ENCODE assay signal across 15 cellular contexts in the genomic region with DNA sequence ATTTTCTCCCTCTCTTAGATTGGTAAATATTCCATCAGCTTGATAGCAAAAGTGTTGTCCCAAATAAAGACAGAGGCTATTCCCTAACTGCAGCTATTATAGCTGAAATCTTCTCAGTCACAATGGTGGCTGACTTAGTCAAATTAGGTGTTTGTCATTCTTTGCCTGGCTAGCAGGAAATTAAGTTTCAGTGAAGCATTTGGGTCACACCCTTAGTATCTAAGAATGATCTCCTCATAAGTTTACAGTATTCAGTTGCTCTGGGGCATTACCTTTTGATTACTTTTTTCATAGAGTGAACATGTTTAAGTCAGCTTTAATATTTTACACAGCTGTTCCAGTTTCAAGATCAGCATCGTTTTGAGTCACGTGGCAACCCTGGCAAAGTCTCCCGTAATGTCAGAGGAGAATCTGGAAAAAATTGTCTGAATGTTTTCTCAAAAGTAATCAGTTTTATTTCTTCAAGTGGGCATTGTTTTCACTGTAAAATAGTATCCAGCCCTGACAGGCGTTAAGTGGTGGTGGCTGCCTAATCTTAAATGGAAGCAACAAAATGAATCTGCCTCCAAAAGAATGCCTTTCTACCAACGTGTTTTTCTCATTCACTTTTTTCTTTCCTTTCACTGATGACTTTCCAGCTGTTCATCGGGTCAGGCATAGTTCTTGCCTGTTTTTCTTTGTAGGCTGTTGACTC.
DNase-seq lines count a peak whose midpoint lies in the region; ATAC-seq, FAIRE-seq and TF ChIP-seq lines count a peak whose summit lies in the region.
"Had no signal": no experiment of that assay in that cellular context is flagged by ENCODE, and none has a peak within 500 bp of the region (broad histone marks: within the 10 kb centered on the region; RNA-seq: fewer than 3 reads in every experiment).

No MANE protein-coding gene starts in this region.

- H3K4me2 ChIP-seq in astrocyte (ENCODE audit: low read length) (peak overlapping the region; percentile 29), OCI-LY7 (ENCODE audit: low read length) (no peak overlapping the region)

- intact Hi-C loops in heart right ventricle (cut with DNase I) (no loop called here), OCI-LY7 (cut with micrococcal nuclease; ENCODE audit: unreplicated experiment) (no loop called here)

- peak; percentile 60 for FAIRE-seq in astrocyte (lab: Jason Lieb, UNC)
- FAIRE-seq: HepG2 had no signal

- H4K20me1 ChIP-seq in astrocyte (ENCODE audit: insufficient read depth, low read length) (no peaks in the 10 kb centered on the region), OCI-LY7 (ENCODE audit: insufficient read depth, low read length) (no peaks in the 10 kb centered on the region)

- H3K9ac ChIP-seq in astrocyte (ENCODE audit: low read length): no peak overlapping the region

- no peaks in the 10 kb centered on the region for H3K27me3 ChIP-seq in astrocyte (ENCODE audit: insufficient read depth, low read length)
- no peaks in the 10 kb centered on the region for H3K27me3 ChIP-seq in heart right ventricle
- H3K27me3 ChIP-seq: BE2C, cardiac muscle cell, left lung, neutrophil had no signal

- H3K36me3 Mint-ChIP-seq in astrocyte (ENCODE audit: low read depth, unreplicated experiment): no peaks in the 10 kb centered on the region
- no peaks in the 10 kb centered on the region for H3K36me3 Mint-ChIP-seq in activated CD8-positive, alpha-beta T cell treated with anti-CD3 and anti-CD28 coated beads, Interleukin-2, amount 10 ng/mL, durations not matched to agents 7 days and 5 days (ENCODE audit: low read depth)

- no peak overlapping the region for H3K27ac Mint-ChIP-seq in astrocyte (ENCODE audit: unreplicated experiment)
- H3K27ac Mint-ChIP-seq in activated CD8-positive, alpha-beta T cell treated with anti-CD3 and anti-CD28 coated beads, Interleukin-2, amount 10 ng/mL, durations not matched to agents 7 days and 5 days: no peak overlapping the region

- peak in 6 of 8 donors; percentile 22 to 52 (median 36) for ATAC-seq in heart right ventricle
- ATAC-seq in activated CD8-positive, alpha-beta T cell treated with anti-CD3 and anti-CD28 coated beads, Interleukin-2, amount 10 ng/mL, durations not matched to agents 7 days and 5 days: no peak
- ATAC-seq: HepG2, left lung had no signal

- 21 to 28% methylated on average over 6 of the region's 6 CpGs for WGBS in heart right ventricle, 2 donors

- POLR2A ChIA-PET in activated CD8-positive, alpha-beta T cell treated with anti-CD3 and anti-CD28 coated beads, Interleukin-2, amount 10 ng/mL, durations not matched to agents 7 days and 5 days (lab: Charles Lee): no interaction called here
- POLR2A ChIA-PET in OCI-LY7 (lab: Charles Lee): interaction anchor here (0.7 kb wide), 1 partner anchor 25 kb away, joined by 3 read pairs; no protein-coding TSS in a partner anchor
- POLR2A ChIA-PET in RWPE1 (lab: Yijun Ruan, JAX; ENCODE audit: low non-redundant PET): no interaction called here

- peaks cover 3% of the 10 kb centered on the region for H3K9me3 Mint-ChIP-seq in astrocyte (ENCODE audit: unreplicated experiment)
- H3K9me3 Mint-ChIP-seq in activated CD8-positive, alpha-beta T cell treated with anti-CD3 and anti-CD28 coated beads, Interleukin-2, amount 10 ng/mL, durations not matched to agents 7 days and 5 days (ENCODE audit: insufficient read depth): no peaks in the 10 kb centered on the region

- H3K4me3 Mint-ChIP-seq in astrocyte (ENCODE audit: unreplicated experiment): no peak overlapping the region
- no peak overlapping the region for H3K4me3 Mint-ChIP-seq in activated CD8-positive, alpha-beta T cell treated with anti-CD3 and anti-CD28 coated beads, Interleukin-2, amount 10 ng/mL, durations not matched to agents 7 days and 5 days

- TF ChIP-seq CTCF in astrocyte (IDR thresholded peaks at IDR 0.05; ENCODE audit: insufficient read depth, low read depth, low read length): no peak
- TF ChIP-seq CTCF in heart right ventricle (IDR thresholded peaks at IDR 0.05): no peak
- no peak for TF ChIP-seq CTCF in OCI-LY7 (conservative IDR thresholded peaks at IDR 0.05; ENCODE audit: low read length)
- TF ChIP-seq CTCF in RWPE1 (conservative IDR thresholded peaks at IDR 0.05; ENCODE audit: low read depth): no peak

- H2AFZ ChIP-seq in astrocyte (ENCODE audit: low read depth, low read length): peak overlapping the region; percentile 37
- no peak overlapping the region for H2AFZ ChIP-seq in OCI-LY7 (ENCODE audit: low read length)

- no peaks in the 10 kb centered on the region for H3K9me2 ChIP-seq in OCI-LY7 (ENCODE audit: insufficient read depth, low read length)

- H3K4me1 Mint-ChIP-seq in astrocyte (ENCODE audit: low read depth, unreplicated experiment): peaks cover 31% of the 10 kb centered on the region
- H3K4me1 Mint-ChIP-seq in activated CD8-positive, alpha-beta T cell treated with anti-CD3 and anti-CD28 coated beads, Interleukin-2, amount 10 ng/mL, durations not matched to agents 7 days and 5 days (ENCODE audit: low read depth): no peaks in the 10 kb centered on the region

- H3K36me3 ChIP-seq in astrocyte (ENCODE audit: insufficient read depth, low read length): no peaks in the 10 kb centered on the region
- no peaks in the 10 kb centered on the region for H3K36me3 ChIP-seq in heart right ventricle
- no peaks in the 10 kb centered on the region for H3K36me3 ChIP-seq in OCI-LY7 (ENCODE audit: insufficient read depth, low read length)
- H3K36me3 ChIP-seq: BE2C, cardiac muscle cell, left lung, neutrophil had no signal

- H3K4me3 ChIP-seq in astrocyte (ENCODE audit: insufficient read depth, low read depth, low read length) (no peak overlapping the region), heart right ventricle (peak overlapping the region in 4 of 10 donors; percentile 4 to 15 (median 10)), OCI-LY7 (ENCODE audit: low read depth, low read length, poor library complexity, severe bottlenecking) (no peak overlapping the region)
- H3K4me3 ChIP-seq: cardiac muscle cell, left lung had no signal

- DNase-seq in GM03348 (ENCODE audit: low spot score): peak; percentile 11
- DNase-seq in astrocyte (ENCODE audit: low read depth): peak; percentile 15
- DNase-seq in heart right ventricle: peak; percentile 11 to 29
- DNase-seq in renal cortical epithelial cell (ENCODE audit: low read depth): peak; percentile 11
- no peak for DNase-seq in activated CD8-positive, alpha-beta T cell treated with anti-CD3 and anti-CD28 coated beads, Interleukin-2, amount 10 ng/mL, durations not matched to agents 7 days and 5 days
- no peak for DNase-seq in OCI-LY7 (ENCODE audit: low spot score)
- DNase-seq in kidney tubule cell (ENCODE audit: low spot score): no peak
- DNase-seq in RWPE1 (ENCODE audit: low spot score): no peak
- DNase-seq: activated gamma-delta T cell treated with Interleukin-2 at 50 U/mL for 16 hours, BE2C, left lung, NCI-H1105 treated with DMSO at 0.1 percent for 48 hours had no signal

- no TSS peak for BruUV-seq in OCI-LY7 (replicated peaks; lab: Mats Ljungman, UMichigan)

- CTCF ChIA-PET in activated CD8-positive, alpha-beta T cell treated with anti-CD3 and anti-CD28 coated beads, Interleukin-2, amount 10 ng/mL, durations not matched to agents 7 days and 5 days (lab: Charles Lee): no interaction called here
- CTCF ChIA-PET in OCI-LY7 (lab: Charles Lee; ENCODE audit: unreplicated experiment): no interaction called here
- CTCF ChIA-PET in RWPE1 (lab: Yijun Ruan, JAX): interaction anchor here (0.6 kb wide), 1 partner anchor 680 kb away, joined by 3 read pairs; no protein-coding TSS in a partner anchor

- H3K4me1 ChIP-seq in astrocyte (ENCODE audit: insufficient read depth, low read length) (peaks cover 4% of the 10 kb centered on the region), heart right ventricle (peaks cover 0 to 32% (median 13%) of the 10 kb centered on the region in 9 donors), OCI-LY7 (ENCODE audit: insufficient read depth, low read length, poor library complexity, severe bottlenecking) (no peaks in the 10 kb centered on the region)
- H3K4me1 ChIP-seq: BE2C, left lung had no signal

- H3K79me2 ChIP-seq in astrocyte (ENCODE audit: insufficient read depth, low read length) (no peaks in the 10 kb centered on the region), OCI-LY7 (ENCODE audit: insufficient read depth, low read depth, low read length) (no peaks in the 10 kb centered on the region)

- no peak overlapping the region for H3K27ac ChIP-seq in astrocyte (ENCODE audit: low read depth, low read length)
- peak overlapping the region in 8 of 10 donors; percentile 1 to 71 (median 51) for H3K27ac ChIP-seq in heart right ventricle
- no peak overlapping the region for H3K27ac ChIP-seq in OCI-LY7 (ENCODE audit: low read depth, low read length, poor library complexity, severe bottlenecking)
- no peak overlapping the region for H3K27ac ChIP-seq in RWPE1
- H3K27ac ChIP-seq: cardiac muscle cell, left lung, neutrophil had no signal

- H3K9me3 ChIP-seq in astrocyte (ENCODE audit: insufficient read depth, low read depth, low read length) (no peaks in the 10 kb centered on the region), heart right ventricle (no peaks in the 10 kb centered on the region), OCI-LY7 (ENCODE audit: low read length) (no peaks in the 10 kb centered on the region)
- H3K9me3 ChIP-seq: BE2C, left lung, neutrophil had no signal

- no peaks in the 10 kb centered on the region for H3K27me3 Mint-ChIP-seq in astrocyte (ENCODE audit: low read depth, unreplicated experiment)
- H3K27me3 Mint-ChIP-seq in activated CD8-positive, alpha-beta T cell treated with anti-CD3 and anti-CD28 coated beads, Interleukin-2, amount 10 ng/mL, durations not matched to agents 7 days and 5 days (ENCODE audit: low read depth): no peaks in the 10 kb centered on the region

Comparison
In these comparisons a context has a peak if more than half of its experiments do, and no peak if none do; other contexts are left out.
1. DNase-seq: peak in GM03348 (single experiment), astrocyte (single experiment), heart right ventricle (2 of 2) and renal cortical epithelial cell (single experiment); none in activated CD8-positive, alpha-beta T cell treated with anti-CD3 and anti-CD28 coated beads, Interleukin-2, amount 10 ng/mL, durations not matched to agents 7 days and 5 days (single experiment), OCI-LY7 (single experiment), kidney tubule cell (single experiment) and RWPE1 (single experiment).
2. H3K27ac ChIP-seq: peak in heart right ventricle (8 of 10); none in astrocyte (single experiment), OCI-LY7 (single experiment) and RWPE1 (single experiment).